25 cellular contexts compared by ENCODE assay signal in genomic region chr18:70279470-70279869, GRCh38. TPM values are rescaled to one million over a fixed set of nuclear protein-coding genes. Genes with fewer than 3 reads are reported as not detected.
DNase-seq lines count a peak whose midpoint lies in the region; ATAC-seq and TF ChIP-seq lines count a peak whose summit lies in the region.
"Had no signal": no experiment of that assay in that cellular context is flagged by ENCODE, and none has a peak within 500 bp of the region (broad histone marks: within the 10 kb centered on the region; RNA-seq: fewer than 3 reads in every experiment).

No MANE protein-coding gene starts in this region.

- intact Hi-C loops in PC-3 (cut with micrococcal nuclease) (no loop called here), body of pancreas (cut with DNase I) (no loop called here)

- TF ChIP-seq CTCF in HEK293 (tag by site-specific recombination; IDR thresholded peaks at IDR 0.05), result no peak
- TF ChIP-seq CTCF in PC-3 (conservative IDR thresholded peaks at IDR 0.05; ENCODE audit: low read depth, low read length), result no peak
- no peak for TF ChIP-seq CTCF in body of pancreas (IDR thresholded peaks at IDR 0.05)

- no peak overlapping the region for H3K9ac ChIP-seq in PC-3 (ENCODE audit: low read length)

- WGBS in body of pancreas, 2 donors, result 93 to 94% methylated on average over 2 of the region's 2 CpGs

- CTCF ChIA-PET in HEK293 (lab: Yijun Ruan, JAX), result no interaction called here
- CTCF ChIA-PET in PC-3 (lab: Charles Lee), result no interaction called here

- H3K36me3 ChIP-seq in HEK293 (ENCODE audit: control insufficient read depth in 2 of 2, insufficient read depth in 1 of 2, low read length in 2 of 2) (no peaks in the 10 kb centered on the region), PC-3 (ENCODE audit: low read depth, low read length) (no peaks in the 10 kb centered on the region), body of pancreas (replicated peaks in 1 of 2; ENCODE audit: insufficient read depth in 1 of 2, low read depth in 2 of 2) (no peaks in the 10 kb centered on the region)
- H3K36me3 ChIP-seq: breast epithelium, esophagus squamous epithelium, ovary, SJSA1, spleen, tibial artery had no signal

- H3K79me2 ChIP-seq in PC-3 (ENCODE audit: low read length), result no peaks in the 10 kb centered on the region

- peaks cover 0 to 3% (median 0%) of the 10 kb centered on the region in 6 donors for H3K9me3 Mint-ChIP-seq in immature natural killer cell

- BruUV-seq in PC-3 (replicated peaks; lab: Mats Ljungman, UMichigan), result no TSS peak

- no peak overlapping the region for H3K4me3 Mint-ChIP-seq in immature natural killer cell
- H3K4me3 Mint-ChIP-seq: activated T-cell treated with anti-CD3 and anti-CD28 coated beads, Interleukin-2, amount 50 U/mL, for 24 hours; CD4-positive, CD25-positive, alpha-beta regulatory T cell; nephron; stimulated activated naive CD8-positive, alpha-beta T cell treated with anti-CD3 and anti-CD28 coated beads, Interleukin-15, Interleukin-2, amounts not matched to agents 100 ng/mL and 50 ng/mL, for 24 hours had no signal

- TF ChIP-seq POLR2A in body of pancreas (IDR thresholded peaks at IDR 0.05), result no peak

- DNase-seq in ELR (ENCODE audit: low read depth), result peak; percentile 50
- DNase-seq in PC-3, result peak; percentile 49
- DNase-seq in body of pancreas, result no peak
- DNase-seq in immature natural killer cell, result no peak
- no peak for DNase-seq in stimulated activated CD4-positive, alpha-beta T cell treated with anti-CD3 and anti-CD28 coated beads, Interleukin-12 subunit alpha, Interleukin-12 subunit beta, amount 100 ng/mL, for 4 hours
- DNase-seq: activated naive CD4-positive, alpha-beta T cell; activated T-cell treated with anti-CD3 and anti-CD28 coated beads, Interleukin-2, amount 50 U/mL, for 24 hours; amniotic stem cell; CD4-positive, CD25-positive, alpha-beta regulatory T cell; effector CD4-positive, alpha-beta T cell; esophagus squamous epithelium; GOT3; NCI-H1436; ovary; spleen; stimulated activated CD4-positive, alpha-beta T cell treated with anti-CD3 and anti-CD28 coated beads, Interleukin-4, amount 100 ng/mL, for 4 hours; T-helper 1 cell; tibial artery had no signal

- H3K4me1 Mint-ChIP-seq in immature natural killer cell, result no peaks in the 10 kb centered on the region
- H3K4me1 Mint-ChIP-seq: CD4-positive, CD25-positive, alpha-beta regulatory T cell; nephron had no signal

- no peaks in the 10 kb centered on the region for H3F3A ChIP-seq in PC-3 (ENCODE audit: low read length, unreplicated experiment)

- H3K27me3 ChIP-seq in PC-3 (ENCODE audit: low read length) (no peaks in the 10 kb centered on the region), body of pancreas (no peaks in the 10 kb centered on the region)
- H3K27me3 ChIP-seq: breast epithelium, esophagus squamous epithelium, ovary, SJSA1, spleen, tibial artery had no signal

- H3K36me3 Mint-ChIP-seq in immature natural killer cell, result peaks cover 0 to 4% (median 0%) of the 10 kb centered on the region in 3 donors
- H3K36me3 Mint-ChIP-seq: CD4-positive, CD25-positive, alpha-beta regulatory T cell had no signal

- ATAC-seq in PC-3, result peak; percentile 42; the same call in 1 of the 2 replicates
- ATAC-seq in esophagus mucosa, result peak; percentile 51
- no peak for ATAC-seq in body of pancreas
- ATAC-seq in HG03442 (IDR thresholded peaks at IDR 0.05; ENCODE audit: unreplicated experiment), result no peak

- POLR2A ChIA-PET in HEK293 (lab: Yijun Ruan, JAX), result no interaction called here
- POLR2A ChIA-PET in PC-3 (lab: Charles Lee; ENCODE audit: unreplicated experiment), result no interaction called here

- H3K27me3 Mint-ChIP-seq in immature natural killer cell (ENCODE audit: low read depth in 3 of 3), result peaks cover 0 to 3% (median 2%) of the 10 kb centered on the region in 3 donors

- no peak overlapping the region for H3K4me2 ChIP-seq in PC-3 (ENCODE audit: low read length)

- no peak overlapping the region for H2AFZ ChIP-seq in PC-3 (ENCODE audit: low read length)

- H3K4me3 ChIP-seq in HEK293 (ENCODE audit: low read depth, low read length), result no peak overlapping the region
- no peak overlapping the region for H3K4me3 ChIP-seq in PC-3 (ENCODE audit: low read length)
- H3K4me3 ChIP-seq in body of pancreas, result no peak overlapping the region
- H3K4me3 ChIP-seq: breast epithelium, esophagus squamous epithelium, ovary, SJSA1, spleen, tibial artery had no signal

- H3K9me2 ChIP-seq in PC-3 (replicated peaks; ENCODE audit: low read length), result no peaks in the 10 kb centered on the region

- no peaks in the 10 kb centered on the region for H4K20me1 ChIP-seq in PC-3 (ENCODE audit: low read length)

- H3K27ac ChIP-seq in HEK293 (ENCODE audit: extremely low read depth, low read depth, low read length) (no peak overlapping the region), PC-3 (ENCODE audit: low read length) (no peak overlapping the region), body of pancreas (no peak overlapping the region)
- H3K27ac ChIP-seq: breast epithelium, esophagus squamous epithelium, ovary, SJSA1, spleen, tibial artery had no signal

- no peaks in the 10 kb centered on the region for H3K9me3 ChIP-seq in HEK293 (ENCODE audit: control insufficient read depth, insufficient read depth, low read depth, low read length)
- no peaks in the 10 kb centered on the region for H3K9me3 ChIP-seq in PC-3 (ENCODE audit: low read length)
- H3K9me3 ChIP-seq in body of pancreas, result no peaks in the 10 kb centered on the region
- H3K9me3 ChIP-seq: breast epithelium, esophagus squamous epithelium, ovary, SJSA1, tibial artery had no signal

- H3K4me1 ChIP-seq in HEK293 (ENCODE audit: control insufficient read depth, insufficient read depth, low read length) (no peaks in the 10 kb centered on the region), PC-3 (ENCODE audit: insufficient read depth, low read length) (peaks cover 11% of the 10 kb centered on the region), body of pancreas (no peaks in the 10 kb centered on the region)
- H3K4me1 ChIP-seq: breast epithelium, SJSA1, spleen, tibial artery had no signal

- no peak overlapping the region for H3K27ac Mint-ChIP-seq in immature natural killer cell
- H3K27ac Mint-ChIP-seq: activated T-cell treated with anti-CD3 and anti-CD28 coated beads, Interleukin-2, amount 50 U/mL, for 24 hours; CD4-positive, CD25-positive, alpha-beta regulatory T cell; nephron; stimulated activated naive CD8-positive, alpha-beta T cell treated with anti-CD3 and anti-CD28 coated beads, Interleukin-15, Interleukin-2, amounts not matched to agents 100 ng/mL and 50 ng/mL, for 24 hours had no signal

TF ChIP-seq in HEK293, 187 proteins besides CTCF, POLR2A, EP300 and RAD21:
- TF ChIP-seq BCL11B (tag by site-specific recombination; IDR thresholded peaks at IDR 0.05; ENCODE audit: low read depth) (no peak), ZNF660 (tag by site-specific recombination; IDR thresholded peaks at IDR 0.05) (peak; percentile 95)

RNA-seq across cellular contexts. Expression of gene SOCS6, which starts 9.4 kb away (rescaled TPM):
- 17.9 and 20.8 TPM in 2 replicates for total RNA-seq in PC-3 (2014; rRNA removed)
- 21.2 TPM for total RNA-seq in esophagus mucosa
- total RNA-seq in body of pancreas, result 10 to 100 TPM in 1 of 2 donors, 1 to 10 TPM in 1; 7.3 to 17.9 TPM
- polyA plus RNA-seq in immature natural killer cell, result 1 to 10 TPM in 2 of 3 donors, not detected in 1; 1.4 to 2.8 TPM

Comparison
In these comparisons a context has a peak if more than half of its experiments do, and no peak if none do; other contexts are left out.
1. DNase-seq: peak in ELR (single experiment) and PC-3 (single experiment); none in body of pancreas (0 of 4), immature natural killer cell (0 of 3) and stimulated activated CD4-positive, alpha-beta T cell treated with anti-CD3 and anti-CD28 coated beads, Interleukin-12 subunit alpha, Interleukin-12 subunit beta, amount 100 ng/mL, for 4 hours (single experiment).
2. ATAC-seq: peak in PC-3 (single experiment) and esophagus mucosa (single experiment); none in body of pancreas (single experiment) and HG03442 (single experiment).